Comparison of ENCODE assay signal across 8 cellular contexts in genomic region chr1:109931189-109931672, GRCh38. TPM values are rescaled to one million over a fixed set of nuclear protein-coding genes. Genes with fewer than 3 reads are reported as not detected.
DNase-seq lines count a peak whose midpoint lies in the region; ATAC-seq and TF ChIP-seq lines count a peak whose summit lies in the region.

No MANE protein-coding gene starts in this region.

- H3K4me1 Mint-ChIP-seq in osteocyte (ENCODE audit: unreplicated experiment): peaks cover 51% of the 10 kb centered on the region

- in situ Hi-C loops in G401 (cut with HindIII; ENCODE audit: low sequenced_read_pairs): no loop called here

- no peak for TF ChIP-seq CTCF in osteocyte (IDR thresholded peaks at IDR 0.05)

- H3K9me3 Mint-ChIP-seq in osteocyte (ENCODE audit: unreplicated experiment): no peaks in the 10 kb centered on the region

- peaks cover 13% of the 10 kb centered on the region for H3K36me3 Mint-ChIP-seq in osteocyte (ENCODE audit: unreplicated experiment)

- ATAC-seq in HG03442 (IDR thresholded peaks at IDR 0.05; ENCODE audit: unreplicated experiment) (no peak), GM18858 (IDR thresholded peaks at IDR 0.05; ENCODE audit: unreplicated experiment) (no peak)

- DNase-seq in G401 (ENCODE audit: low spot score) (peak; percentile 30), SK-N-DZ (ENCODE audit: low spot score) (peak; percentile 66), foreskin melanocyte (peak; percentile 86), osteocyte (ENCODE audit: extremely low spot score, unreplicated experiment) (peak; percentile 96), NCI-H2171 treated with DMSO at 0.1 percent for 48 hours (lab: John Stamatoyannopoulos, UW) (no peak)
- no peak for DNase-seq in NK-92 treated with Interleukin-12 subunit alpha and Interleukin-12 subunit beta, amount 100 ng/mL, for 24 hours (lab: John Stamatoyannopoulos, UW)

- H3K27me3 Mint-ChIP-seq in osteocyte (ENCODE audit: unreplicated experiment): no peaks in the 10 kb centered on the region

- H3K4me3 Mint-ChIP-seq in osteocyte (ENCODE audit: unreplicated experiment): no peak overlapping the region

- H3K27ac Mint-ChIP-seq in osteocyte (ENCODE audit: unreplicated experiment): peak overlapping the region; percentile 88

RNA-seq across cellular contexts. Expression of gene CSF1, which starts 20.6 kb away (rescaled TPM):
- total RNA-seq in G401 (2014; rRNA removed; shearing (Covaris generic)): 12.7 and 13.4 TPM in 2 replicates
- polyA plus RNA-seq in SK-N-DZ (2014; cell fraction: cytosol; rRNA removed): 1.3 and 1.4 TPM in 2 replicates
- 0.47 and 0.89 TPM in 2 replicates for polyA plus RNA-seq in SK-N-DZ (2014; cell fraction: nucleus; rRNA removed)
- total RNA-seq in osteocyte: 27.9 and 36.2 TPM in 2 replicates

RNA-seq across cellular contexts. Expression of gene AHCYL1, which starts 53.3 kb away (rescaled TPM):
- 20.5 and 24.2 TPM in 2 replicates for total RNA-seq in G401 (2014; rRNA removed; shearing (Covaris generic))
- polyA plus RNA-seq in SK-N-DZ (2014; cell fraction: cytosol; rRNA removed): 28.0 and 30.8 TPM in 2 replicates
- polyA plus RNA-seq in SK-N-DZ (2014; cell fraction: nucleus; rRNA removed): 37.6 and 49.6 TPM in 2 replicates
- total RNA-seq in osteocyte: 77.0 and 79.3 TPM in 2 replicates

Comparison
In these comparisons a context has a peak if more than half of its experiments do, and no peak if none do; other contexts are left out.
1. DNase-seq: peak in G401 (single experiment), SK-N-DZ (single experiment), foreskin melanocyte (single experiment) and osteocyte (single experiment); none in NK-92 treated with Interleukin-12 subunit alpha and Interleukin-12 subunit beta, amount 100 ng/mL, for 24 hours (single experiment) and NCI-H2171 treated with DMSO at 0.1 percent for 48 hours (single experiment).